1 cellular context compared by ENCODE assay signal in the genomic region with DNA sequence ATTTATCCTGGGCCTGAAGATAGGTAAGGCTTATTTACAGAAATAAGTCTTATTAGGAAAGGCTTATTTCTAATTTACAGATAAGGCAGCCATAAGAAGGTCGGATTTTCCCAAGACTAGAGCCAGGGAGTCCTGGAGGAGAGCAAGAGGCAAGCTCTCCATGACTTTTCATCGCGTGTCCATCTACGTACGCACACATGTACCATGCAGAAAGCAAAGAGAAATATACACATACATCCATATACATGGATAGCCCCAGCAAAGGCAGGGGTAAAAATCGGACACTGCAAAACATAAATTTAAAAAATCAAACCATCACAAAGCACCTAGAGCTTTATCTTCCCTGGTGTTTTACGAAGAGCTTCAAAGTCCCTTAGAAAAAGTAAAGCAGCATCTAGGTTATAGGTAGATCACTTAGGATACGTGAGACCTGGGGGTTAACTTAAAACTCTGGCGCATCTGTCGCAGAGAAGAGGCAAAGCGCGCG.
A peak's percentile ranks its signal among the peaks of the same experiment; 100 is the strongest.
TF ChIP-seq lines count a peak whose summit lies in the region.

No MANE protein-coding gene starts in this region.

TF ChIP-seq in IMR-90, 13 proteins besides CTCF, POLR2A, EP300 and RAD21:
- TF ChIP-seq MXI1 (IDR thresholded peaks at IDR 0.05; ENCODE audit: borderline replicate concordance, low read depth, low read length) = peak; percentile 42; the same call in 1 of the 2 replicates
- no peak for TF ChIP-seq MAFK (IDR thresholded peaks at IDR 0.05; ENCODE audit: low read depth, low read length)
- no peak for TF ChIP-seq USF2 (IDR thresholded peaks at IDR 0.05; ENCODE audit: low read depth, low read length)
